1 cellular context compared by ENCODE assay signal in the genomic region with DNA sequence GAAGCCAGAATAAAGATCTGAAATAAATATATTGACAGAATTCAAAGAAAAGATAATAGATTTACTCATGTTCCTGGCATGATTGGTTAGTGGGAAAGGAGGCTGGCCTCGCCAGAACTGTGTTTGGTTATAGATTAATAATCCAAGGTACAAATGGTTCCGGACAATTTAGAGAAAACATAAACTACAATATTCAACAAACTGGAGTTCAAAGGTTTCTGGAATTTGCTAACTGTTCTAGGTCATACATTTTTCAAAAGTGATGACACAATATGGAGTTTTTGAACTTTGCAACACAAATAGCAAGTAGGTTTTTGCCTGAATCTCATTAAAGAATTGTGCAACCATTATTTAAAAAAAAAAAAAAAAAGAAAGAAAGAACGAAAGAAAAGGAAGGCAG.
TF ChIP-seq lines count a peak whose summit lies in the region.

No MANE protein-coding gene starts in this region.

TF ChIP-seq in HepG2, 621 proteins besides CTCF, POLR2A, EP300 and RAD21 (continued from another document and continues in another):
- TF ChIP-seq, protein P1, sequence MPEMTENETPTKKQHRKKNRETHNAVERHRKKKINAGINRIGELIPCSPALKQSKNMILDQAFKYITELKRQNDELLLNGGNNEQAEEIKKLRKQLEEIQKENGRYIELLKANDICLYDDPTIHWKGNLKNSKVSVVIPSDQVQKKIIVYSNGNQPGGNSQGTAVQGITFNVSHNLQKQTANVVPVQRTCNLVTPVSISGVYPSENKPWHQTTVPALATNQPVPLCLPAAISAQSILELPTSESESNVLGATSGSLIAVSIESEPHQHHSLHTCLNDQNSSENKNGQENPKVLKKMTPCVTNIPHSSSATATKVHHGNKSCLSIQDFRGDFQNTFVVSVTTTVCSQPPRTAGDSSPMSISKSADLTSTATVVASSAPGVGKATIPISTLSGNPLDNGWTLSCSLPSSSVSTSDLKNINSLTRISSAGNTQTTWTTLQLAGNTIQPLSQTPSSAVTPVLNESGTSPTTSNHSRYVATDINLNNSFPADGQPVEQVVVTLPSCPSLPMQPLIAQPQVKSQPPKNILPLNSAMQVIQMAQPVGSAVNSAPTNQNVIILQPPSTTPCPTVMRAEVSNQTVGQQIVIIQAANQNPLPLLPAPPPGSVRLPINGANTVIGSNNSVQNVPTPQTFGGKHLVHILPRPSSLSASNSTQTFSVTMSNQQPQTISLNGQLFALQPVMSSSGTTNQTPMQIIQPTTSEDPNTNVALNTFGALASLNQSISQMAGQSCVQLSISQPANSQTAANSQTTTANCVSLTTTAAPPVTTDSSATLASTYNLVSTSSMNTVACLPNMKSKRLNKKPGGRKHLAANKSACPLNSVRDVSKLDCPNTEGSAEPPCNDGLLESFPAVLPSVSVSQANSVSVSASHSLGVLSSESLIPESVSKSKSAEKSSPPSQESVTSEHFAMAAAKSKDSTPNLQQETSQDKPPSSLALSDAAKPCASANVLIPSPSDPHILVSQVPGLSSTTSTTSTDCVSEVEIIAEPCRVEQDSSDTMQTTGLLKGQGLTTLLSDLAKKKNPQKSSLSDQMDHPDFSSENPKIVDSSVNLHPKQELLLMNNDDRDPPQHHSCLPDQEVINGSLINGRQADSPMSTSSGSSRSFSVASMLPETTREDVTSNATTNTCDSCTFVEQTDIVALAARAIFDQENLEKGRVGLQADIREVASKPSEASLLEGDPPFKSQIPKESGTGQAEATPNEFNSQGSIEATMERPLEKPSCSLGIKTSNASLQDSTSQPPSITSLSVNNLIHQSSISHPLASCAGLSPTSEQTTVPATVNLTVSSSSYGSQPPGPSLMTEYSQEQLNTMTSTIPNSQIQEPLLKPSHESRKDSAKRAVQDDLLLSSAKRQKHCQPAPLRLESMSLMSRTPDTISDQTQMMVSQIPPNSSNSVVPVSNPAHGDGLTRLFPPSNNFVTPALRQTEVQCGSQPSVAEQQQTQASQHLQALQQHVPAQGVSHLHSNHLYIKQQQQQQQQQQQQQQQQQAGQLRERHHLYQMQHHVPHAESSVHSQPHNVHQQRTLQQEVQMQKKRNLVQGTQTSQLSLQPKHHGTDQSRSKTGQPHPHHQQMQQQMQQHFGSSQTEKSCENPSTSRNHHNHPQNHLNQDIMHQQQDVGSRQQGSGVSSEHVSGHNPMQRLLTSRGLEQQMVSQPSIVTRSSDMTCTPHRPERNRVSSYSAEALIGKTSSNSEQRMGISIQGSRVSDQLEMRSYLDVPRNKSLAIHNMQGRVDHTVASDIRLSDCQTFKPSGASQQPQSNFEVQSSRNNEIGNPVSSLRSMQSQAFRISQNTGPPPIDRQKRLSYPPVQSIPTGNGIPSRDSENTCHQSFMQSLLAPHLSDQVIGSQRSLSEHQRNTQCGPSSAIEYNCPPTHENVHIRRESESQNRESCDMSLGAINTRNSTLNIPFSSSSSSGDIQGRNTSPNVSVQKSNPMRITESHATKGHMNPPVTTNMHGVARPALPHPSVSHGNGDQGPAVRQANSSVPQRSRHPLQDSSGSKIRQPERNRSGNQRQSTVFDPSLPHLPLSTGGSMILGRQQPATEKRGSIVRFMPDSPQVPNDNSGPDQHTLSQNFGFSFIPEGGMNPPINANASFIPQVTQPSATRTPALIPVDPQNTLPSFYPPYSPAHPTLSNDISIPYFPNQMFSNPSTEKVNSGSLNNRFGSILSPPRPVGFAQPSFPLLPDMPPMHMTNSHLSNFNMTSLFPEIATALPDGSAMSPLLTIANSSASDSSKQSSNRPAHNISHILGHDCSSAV (CRISPR knock-in tag; IDR thresholded peaks at IDR 0.05; ENCODE audit: borderline replicate concordance), result no peak
- TF ChIP-seq SMC3 (IDR thresholded peaks at IDR 0.05; ENCODE audit: low read length), result peak; percentile 6; the same call in 1 of the 2 replicates
- TF ChIP-seq CHD2 (IDR thresholded peaks at IDR 0.05; ENCODE audit: low read depth, low read length), result no peak
- no peak for TF ChIP-seq ZSCAN9 (CRISPR knock-in tag; IDR thresholded peaks at IDR 0.05; ENCODE audit: borderline replicate concordance)
- TF ChIP-seq DNMT1 (CRISPR knock-in tag; IDR thresholded peaks at IDR 0.05), result no peak
- TF ChIP-seq, protein P2, sequence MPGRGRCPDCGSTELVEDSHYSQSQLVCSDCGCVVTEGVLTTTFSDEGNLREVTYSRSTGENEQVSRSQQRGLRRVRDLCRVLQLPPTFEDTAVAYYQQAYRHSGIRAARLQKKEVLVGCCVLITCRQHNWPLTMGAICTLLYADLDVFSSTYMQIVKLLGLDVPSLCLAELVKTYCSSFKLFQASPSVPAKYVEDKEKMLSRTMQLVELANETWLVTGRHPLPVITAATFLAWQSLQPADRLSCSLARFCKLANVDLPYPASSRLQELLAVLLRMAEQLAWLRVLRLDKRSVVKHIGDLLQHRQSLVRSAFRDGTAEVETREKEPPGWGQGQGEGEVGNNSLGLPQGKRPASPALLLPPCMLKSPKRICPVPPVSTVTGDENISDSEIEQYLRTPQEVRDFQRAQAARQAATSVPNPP (CRISPR knock-in tag; IDR thresholded peaks at IDR 0.05), result no peak
- TF ChIP-seq, protein P3, sequence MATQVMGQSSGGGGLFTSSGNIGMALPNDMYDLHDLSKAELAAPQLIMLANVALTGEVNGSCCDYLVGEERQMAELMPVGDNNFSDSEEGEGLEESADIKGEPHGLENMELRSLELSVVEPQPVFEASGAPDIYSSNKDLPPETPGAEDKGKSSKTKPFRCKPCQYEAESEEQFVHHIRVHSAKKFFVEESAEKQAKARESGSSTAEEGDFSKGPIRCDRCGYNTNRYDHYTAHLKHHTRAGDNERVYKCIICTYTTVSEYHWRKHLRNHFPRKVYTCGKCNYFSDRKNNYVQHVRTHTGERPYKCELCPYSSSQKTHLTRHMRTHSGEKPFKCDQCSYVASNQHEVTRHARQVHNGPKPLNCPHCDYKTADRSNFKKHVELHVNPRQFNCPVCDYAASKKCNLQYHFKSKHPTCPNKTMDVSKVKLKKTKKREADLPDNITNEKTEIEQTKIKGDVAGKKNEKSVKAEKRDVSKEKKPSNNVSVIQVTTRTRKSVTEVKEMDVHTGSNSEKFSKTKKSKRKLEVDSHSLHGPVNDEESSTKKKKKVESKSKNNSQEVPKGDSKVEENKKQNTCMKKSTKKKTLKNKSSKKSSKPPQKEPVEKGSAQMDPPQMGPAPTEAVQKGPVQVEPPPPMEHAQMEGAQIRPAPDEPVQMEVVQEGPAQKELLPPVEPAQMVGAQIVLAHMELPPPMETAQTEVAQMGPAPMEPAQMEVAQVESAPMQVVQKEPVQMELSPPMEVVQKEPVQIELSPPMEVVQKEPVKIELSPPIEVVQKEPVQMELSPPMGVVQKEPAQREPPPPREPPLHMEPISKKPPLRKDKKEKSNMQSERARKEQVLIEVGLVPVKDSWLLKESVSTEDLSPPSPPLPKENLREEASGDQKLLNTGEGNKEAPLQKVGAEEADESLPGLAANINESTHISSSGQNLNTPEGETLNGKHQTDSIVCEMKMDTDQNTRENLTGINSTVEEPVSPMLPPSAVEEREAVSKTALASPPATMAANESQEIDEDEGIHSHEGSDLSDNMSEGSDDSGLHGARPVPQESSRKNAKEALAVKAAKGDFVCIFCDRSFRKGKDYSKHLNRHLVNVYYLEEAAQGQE (IDR thresholded peaks at IDR 0.05; ENCODE audit: borderline replicate concordance in 1 of 2, low read depth in 1 of 2, low read length in 2 of 2), result no peak
- no peak for TF ChIP-seq ZBTB7A (CRISPR knock-in tag; IDR thresholded peaks at IDR 0.05)
- TF ChIP-seq ZBTB42 (CRISPR knock-in tag; IDR thresholded peaks at IDR 0.05), result no peak
- no peak for TF ChIP-seq MTA3 (CRISPR knock-in tag; IDR thresholded peaks at IDR 0.05)
- TF ChIP-seq SMAD9 (CRISPR knock-in tag; IDR thresholded peaks at IDR 0.05), result no peak
- no peak for TF ChIP-seq HHEX (CRISPR knock-in tag; IDR thresholded peaks at IDR 0.05)
- TF ChIP-seq ZNF263 (CRISPR knock-in tag; IDR thresholded peaks at IDR 0.05), result no peak
- TF ChIP-seq RBAK (CRISPR knock-in tag; IDR thresholded peaks at IDR 0.05), result no peak
- no peak for TF ChIP-seq ZNF670 (CRISPR knock-in tag; IDR thresholded peaks at IDR 0.05; ENCODE audit: borderline replicate concordance)
- TF ChIP-seq PITX1 (CRISPR knock-in tag; IDR thresholded peaks at IDR 0.05), result no peak
- TF ChIP-seq ATF1 (CRISPR knock-in tag; IDR thresholded peaks at IDR 0.05), result no peak
- no peak for TF ChIP-seq ZNF569 (CRISPR knock-in tag; IDR thresholded peaks at IDR 0.05; ENCODE audit: borderline replicate concordance)
- TF ChIP-seq, protein P4, sequence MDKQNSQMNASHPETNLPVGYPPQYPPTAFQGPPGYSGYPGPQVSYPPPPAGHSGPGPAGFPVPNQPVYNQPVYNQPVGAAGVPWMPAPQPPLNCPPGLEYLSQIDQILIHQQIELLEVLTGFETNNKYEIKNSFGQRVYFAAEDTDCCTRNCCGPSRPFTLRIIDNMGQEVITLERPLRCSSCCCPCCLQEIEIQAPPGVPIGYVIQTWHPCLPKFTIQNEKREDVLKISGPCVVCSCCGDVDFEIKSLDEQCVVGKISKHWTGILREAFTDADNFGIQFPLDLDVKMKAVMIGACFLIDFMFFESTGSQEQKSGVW (CRISPR knock-in tag; IDR thresholded peaks at IDR 0.05; ENCODE audit: borderline replicate concordance), result no peak
- TF ChIP-seq, protein P5, sequence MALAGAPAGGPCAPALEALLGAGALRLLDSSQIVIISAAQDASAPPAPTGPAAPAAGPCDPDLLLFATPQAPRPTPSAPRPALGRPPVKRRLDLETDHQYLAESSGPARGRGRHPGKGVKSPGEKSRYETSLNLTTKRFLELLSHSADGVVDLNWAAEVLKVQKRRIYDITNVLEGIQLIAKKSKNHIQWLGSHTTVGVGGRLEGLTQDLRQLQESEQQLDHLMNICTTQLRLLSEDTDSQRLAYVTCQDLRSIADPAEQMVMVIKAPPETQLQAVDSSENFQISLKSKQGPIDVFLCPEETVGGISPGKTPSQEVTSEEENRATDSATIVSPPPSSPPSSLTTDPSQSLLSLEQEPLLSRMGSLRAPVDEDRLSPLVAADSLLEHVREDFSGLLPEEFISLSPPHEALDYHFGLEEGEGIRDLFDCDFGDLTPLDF (CRISPR knock-in tag; IDR thresholded peaks at IDR 0.05), result no peak
- TF ChIP-seq, protein P6, sequence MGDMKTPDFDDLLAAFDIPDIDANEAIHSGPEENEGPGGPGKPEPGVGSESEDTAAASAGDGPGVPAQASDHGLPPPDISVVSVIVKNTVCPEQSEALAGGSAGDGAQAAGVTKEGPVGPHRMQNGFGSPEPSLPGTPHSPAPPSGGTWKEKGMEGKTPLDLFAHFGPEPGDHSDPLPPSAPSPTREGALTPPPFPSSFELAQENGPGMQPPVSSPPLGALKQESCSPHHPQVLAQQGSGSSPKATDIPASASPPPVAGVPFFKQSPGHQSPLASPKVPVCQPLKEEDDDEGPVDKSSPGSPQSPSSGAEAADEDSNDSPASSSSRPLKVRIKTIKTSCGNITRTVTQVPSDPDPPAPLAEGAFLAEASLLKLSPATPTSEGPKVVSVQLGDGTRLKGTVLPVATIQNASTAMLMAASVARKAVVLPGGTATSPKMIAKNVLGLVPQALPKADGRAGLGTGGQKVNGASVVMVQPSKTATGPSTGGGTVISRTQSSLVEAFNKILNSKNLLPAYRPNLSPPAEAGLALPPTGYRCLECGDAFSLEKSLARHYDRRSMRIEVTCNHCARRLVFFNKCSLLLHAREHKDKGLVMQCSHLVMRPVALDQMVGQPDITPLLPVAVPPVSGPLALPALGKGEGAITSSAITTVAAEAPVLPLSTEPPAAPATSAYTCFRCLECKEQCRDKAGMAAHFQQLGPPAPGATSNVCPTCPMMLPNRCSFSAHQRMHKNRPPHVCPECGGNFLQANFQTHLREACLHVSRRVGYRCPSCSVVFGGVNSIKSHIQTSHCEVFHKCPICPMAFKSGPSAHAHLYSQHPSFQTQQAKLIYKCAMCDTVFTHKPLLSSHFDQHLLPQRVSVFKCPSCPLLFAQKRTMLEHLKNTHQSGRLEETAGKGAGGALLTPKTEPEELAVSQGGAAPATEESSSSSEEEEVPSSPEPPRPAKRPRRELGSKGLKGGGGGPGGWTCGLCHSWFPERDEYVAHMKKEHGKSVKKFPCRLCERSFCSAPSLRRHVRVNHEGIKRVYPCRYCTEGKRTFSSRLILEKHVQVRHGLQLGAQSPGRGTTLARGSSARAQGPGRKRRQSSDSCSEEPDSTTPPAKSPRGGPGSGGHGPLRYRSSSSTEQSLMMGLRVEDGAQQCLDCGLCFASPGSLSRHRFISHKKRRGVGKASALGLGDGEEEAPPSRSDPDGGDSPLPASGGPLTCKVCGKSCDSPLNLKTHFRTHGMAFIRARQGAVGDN (CRISPR knock-in tag; IDR thresholded peaks at IDR 0.05), result no peak
- no peak for TF ChIP-seq MAFG (CRISPR knock-in tag; IDR thresholded peaks at IDR 0.05)
- TF ChIP-seq, protein P7, sequence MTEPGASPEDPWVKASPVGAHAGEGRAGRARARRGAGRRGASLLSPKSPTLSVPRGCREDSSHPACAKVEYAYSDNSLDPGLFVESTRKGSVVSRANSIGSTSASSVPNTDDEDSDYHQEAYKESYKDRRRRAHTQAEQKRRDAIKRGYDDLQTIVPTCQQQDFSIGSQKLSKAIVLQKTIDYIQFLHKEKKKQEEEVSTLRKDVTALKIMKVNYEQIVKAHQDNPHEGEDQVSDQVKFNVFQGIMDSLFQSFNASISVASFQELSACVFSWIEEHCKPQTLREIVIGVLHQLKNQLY (CRISPR knock-in tag; IDR thresholded peaks at IDR 0.05), result no peak
- TF ChIP-seq ZNF746 (CRISPR knock-in tag; IDR thresholded peaks at IDR 0.05), result no peak
- TF ChIP-seq, protein P8, sequence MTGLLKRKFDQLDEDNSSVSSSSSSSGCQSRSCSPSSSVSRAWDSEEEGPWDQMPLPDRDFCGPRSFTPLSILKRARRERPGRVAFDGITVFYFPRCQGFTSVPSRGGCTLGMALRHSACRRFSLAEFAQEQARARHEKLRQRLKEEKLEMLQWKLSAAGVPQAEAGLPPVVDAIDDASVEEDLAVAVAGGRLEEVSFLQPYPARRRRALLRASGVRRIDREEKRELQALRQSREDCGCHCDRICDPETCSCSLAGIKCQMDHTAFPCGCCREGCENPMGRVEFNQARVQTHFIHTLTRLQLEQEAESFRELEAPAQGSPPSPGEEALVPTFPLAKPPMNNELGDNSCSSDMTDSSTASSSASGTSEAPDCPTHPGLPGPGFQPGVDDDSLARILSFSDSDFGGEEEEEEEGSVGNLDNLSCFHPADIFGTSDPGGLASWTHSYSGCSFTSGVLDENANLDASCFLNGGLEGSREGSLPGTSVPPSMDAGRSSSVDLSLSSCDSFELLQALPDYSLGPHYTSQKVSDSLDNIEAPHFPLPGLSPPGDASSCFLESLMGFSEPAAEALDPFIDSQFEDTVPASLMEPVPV (CRISPR knock-in tag; IDR thresholded peaks at IDR 0.05), result no peak
- no peak for TF ChIP-seq HES4 (CRISPR knock-in tag; IDR thresholded peaks at IDR 0.05; ENCODE audit: borderline replicate concordance)
- TF ChIP-seq ZC3H4 (CRISPR knock-in tag; IDR thresholded peaks at IDR 0.05; ENCODE audit: borderline replicate concordance), result no peak
- TF ChIP-seq SMARCE1 (IDR thresholded peaks at IDR 0.05; ENCODE audit: borderline replicate concordance), result no peak
- no peak for TF ChIP-seq KLF13 (CRISPR knock-in tag; IDR thresholded peaks at IDR 0.05)
- TF ChIP-seq CC2D1A (CRISPR knock-in tag; IDR thresholded peaks at IDR 0.05), result no peak
- TF ChIP-seq, protein P9, sequence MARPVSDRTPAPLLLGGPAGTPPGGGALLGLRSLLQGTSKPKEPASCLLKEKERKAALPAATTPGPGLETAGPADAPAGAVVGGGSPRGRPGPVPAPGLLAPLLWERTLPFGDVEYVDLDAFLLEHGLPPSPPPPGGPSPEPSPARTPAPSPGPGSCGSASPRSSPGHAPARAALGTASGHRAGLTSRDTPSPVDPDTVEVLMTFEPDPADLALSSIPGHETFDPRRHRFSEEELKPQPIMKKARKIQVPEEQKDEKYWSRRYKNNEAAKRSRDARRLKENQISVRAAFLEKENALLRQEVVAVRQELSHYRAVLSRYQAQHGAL (CRISPR knock-in tag; IDR thresholded peaks at IDR 0.05; ENCODE audit: not compliant biosample characterization), result no peak
- TF ChIP-seq RXRA (CRISPR knock-in tag; IDR thresholded peaks at IDR 0.05), result no peak
